ENCODE assay signal across 1 cellular context in genomic region chr15:52137432-52138357, GRCh38.
TF ChIP-seq lines count a peak whose summit lies in the region.

No MANE protein-coding gene starts in this region.

TF ChIP-seq in HepG2, 621 proteins besides CTCF, POLR2A, EP300 and RAD21 (continued from another document and continues in another):
- TF ChIP-seq ZBTB37 (CRISPR knock-in tag; IDR thresholded peaks at IDR 0.05) = no peak
- TF ChIP-seq TFE3 (CRISPR knock-in tag; IDR thresholded peaks at IDR 0.05) = 0 out of 2 replicates have a peak, but pooled peaks have one; percentile 40
- no peak for TF ChIP-seq KMT2A (CRISPR knock-in tag; IDR thresholded peaks at IDR 0.05)
- TF ChIP-seq ZHX1 (CRISPR knock-in tag; IDR thresholded peaks at IDR 0.05; ENCODE audit: low read depth) = 0 out of 2 replicates have a peak, but pooled peaks have one; percentile 40
- TF ChIP-seq ZNF550 (CRISPR knock-in tag; IDR thresholded peaks at IDR 0.05; ENCODE audit: borderline replicate concordance) = no peak
- TF ChIP-seq ZSCAN22 (CRISPR knock-in tag; IDR thresholded peaks at IDR 0.05) = no peak
- TF ChIP-seq ZNF639 (CRISPR knock-in tag; conservative IDR thresholded peaks at IDR 0.05) = no peak
- TF ChIP-seq CCAR2 (optimal IDR thresholded peaks at IDR 0.05; ENCODE audit: low read depth, low read length) = no peak
- TF ChIP-seq ZNF609 (CRISPR knock-in tag; IDR thresholded peaks at IDR 0.05; ENCODE audit: borderline replicate concordance) = no peak
- TF ChIP-seq SRY (CRISPR knock-in tag; IDR thresholded peaks at IDR 0.05) = 0 out of 2 replicates have a peak, but pooled peaks have one; percentile 50
- TF ChIP-seq ZNF737 (CRISPR knock-in tag; IDR thresholded peaks at IDR 0.05; ENCODE audit: borderline replicate concordance) = no peak
- no peak; the same call in 1 of the 2 replicates for TF ChIP-seq FOXJ3 (CRISPR knock-in tag; IDR thresholded peaks at IDR 0.05; ENCODE audit: borderline replicate concordance)
- no peak for TF ChIP-seq MXD4 (CRISPR knock-in tag; IDR thresholded peaks at IDR 0.05)
- 0 out of 2 replicates have a peak, but pooled peaks have one; percentile 25 for TF ChIP-seq KLF6 (CRISPR knock-in tag; IDR thresholded peaks at IDR 0.05)
- no peak for TF ChIP-seq MAZ (IDR thresholded peaks at IDR 0.05; ENCODE audit: borderline replicate concordance, low read depth, low read length)
- 0 out of 2 replicates have a peak, but pooled peaks have one; percentile 28 for TF ChIP-seq MAZ (CRISPR knock-in tag; IDR thresholded peaks at IDR 0.05; ENCODE audit: low read depth)
- no peak for TF ChIP-seq ZNF10 (CRISPR knock-in tag; IDR thresholded peaks at IDR 0.05; ENCODE audit: borderline replicate concordance, low read depth)
- peak; percentile 62; the same call in 1 of the 2 replicates for TF ChIP-seq PPARG (CRISPR knock-in tag; conservative IDR thresholded peaks at IDR 0.05)
- TF ChIP-seq FOXA3 (CRISPR knock-in tag; IDR thresholded peaks at IDR 0.05) = peak; percentile 48; the same call in 1 of the 2 replicates
- no peak for TF ChIP-seq ZZZ3 (CRISPR knock-in tag; IDR thresholded peaks at IDR 0.05; ENCODE audit: borderline replicate concordance)
- TF ChIP-seq ZNF770 (CRISPR knock-in tag; IDR thresholded peaks at IDR 0.05) = no peak
- no peak for TF ChIP-seq ATM (IDR thresholded peaks at IDR 0.05; ENCODE audit: borderline replicate concordance)
- TF ChIP-seq ZNF674 (CRISPR knock-in tag; IDR thresholded peaks at IDR 0.05; ENCODE audit: low read depth) = no peak
- peak; percentile 44; the same call in 1 of the 2 replicates for TF ChIP-seq ZBTB33 (CRISPR knock-in tag; IDR thresholded peaks at IDR 0.05)
- no peak for TF ChIP-seq BRF2 (CRISPR knock-in tag; IDR thresholded peaks at IDR 0.05)
- TF ChIP-seq RELA (CRISPR knock-in tag; IDR thresholded peaks at IDR 0.05) = no peak
- peak; percentile 26; the same call in 1 of the 2 replicates for TF ChIP-seq ZNF232 (CRISPR knock-in tag; IDR thresholded peaks at IDR 0.05; ENCODE audit: borderline replicate concordance)
- TF ChIP-seq ZNF775 (CRISPR knock-in tag; IDR thresholded peaks at IDR 0.05; ENCODE audit: borderline replicate concordance) = no peak
- no peak for TF ChIP-seq ZNF124 (CRISPR knock-in tag; IDR thresholded peaks at IDR 0.05)
- no peak for TF ChIP-seq ARNTL (CRISPR knock-in tag; IDR thresholded peaks at IDR 0.05)
- TF ChIP-seq ZMAT3 (CRISPR knock-in tag; conservative IDR thresholded peaks at IDR 0.05) = no peak
- TF ChIP-seq ZBTB7A (CRISPR knock-in tag; IDR thresholded peaks at IDR 0.05) = no peak
- no peak for TF ChIP-seq ATF6 (CRISPR knock-in tag; conservative IDR thresholded peaks at IDR 0.05)
- TF ChIP-seq TMF1 (CRISPR knock-in tag; IDR thresholded peaks at IDR 0.05; ENCODE audit: low read depth) = no peak
- TF ChIP-seq ZNF431 (CRISPR knock-in tag; IDR thresholded peaks at IDR 0.05; ENCODE audit: borderline replicate concordance, low read depth) = no peak
- TF ChIP-seq FOSL1 (CRISPR knock-in tag; IDR thresholded peaks at IDR 0.05; ENCODE audit: borderline replicate concordance) = no peak
- TF ChIP-seq ESRRA (CRISPR knock-in tag; IDR thresholded peaks at IDR 0.05; ENCODE audit: low read depth) = no peak
- TF ChIP-seq HNRNPLL (IDR thresholded peaks at IDR 0.05; ENCODE audit: low read depth, low read length, poor library complexity, severe bottlenecking) = no peak
- TF ChIP-seq ZBTB14 (CRISPR knock-in tag; IDR thresholded peaks at IDR 0.05) = no peak
